Comparison of ENCODE assay signal across 8 cellular contexts in genomic region chr13:37869756-37870488, GRCh38. TPM values are rescaled to one million over a fixed set of nuclear protein-coding genes. Genes with fewer than 3 reads are reported as not detected.
DNase-seq lines count a peak whose midpoint lies in the region; ATAC-seq and TF ChIP-seq lines count a peak whose summit lies in the region.

TSS of gene TRPC4 (minus strand) at chr13:37869772. CDS start at chr13:37783333, 86,439 bp downstream.

- H3K4me1 ChIP-seq in left ventricle myocardium inferior: peaks cover 36% of the 10 kb centered on the region
- peaks cover 7% of the 10 kb centered on the region for H3K4me1 ChIP-seq in prostate gland (replicated peaks)

- WGBS in prostate gland: 2% methylated on average over 35 of the region's 43 CpGs

- no peak for ATAC-seq in activated naive CD8-positive, alpha-beta T cell treated with anti-CD3 and anti-CD28 coated beads, Interleukin-2, amount 50 U/mL, for 24 hours
- ATAC-seq in GM21786 (IDR thresholded peaks at IDR 0.05; ENCODE audit: unreplicated experiment): no peak

- no peak for TF ChIP-seq POLR2A in prostate gland (IDR thresholded peaks at IDR 0.05)

- no peak within 1 kb of the TSS for H3K27ac Mint-ChIP-seq in activated naive CD8-positive, alpha-beta T cell treated with anti-CD3 and anti-CD28 coated beads, Interleukin-2, amount 50 U/mL, for 24 hours

- H3K9me3 Mint-ChIP-seq in activated naive CD8-positive, alpha-beta T cell treated with anti-CD3 and anti-CD28 coated beads, Interleukin-2, amount 50 U/mL, for 24 hours: peaks cover 4% of the 10 kb centered on the region

- H3K27me3 ChIP-seq in left ventricle myocardium inferior (ENCODE audit: low read depth): peaks cover 31% of the 10 kb centered on the region
- no peaks in the 10 kb centered on the region for H3K27me3 ChIP-seq in prostate gland (replicated peaks; ENCODE audit: insufficient read depth)

- H3K27ac ChIP-seq in left ventricle myocardium inferior (replicated peaks): no peak within 1 kb of the TSS
- H3K27ac ChIP-seq in prostate gland: peak within 1 kb of the TSS; percentile 59 to 63

- H3K9me3 ChIP-seq in left ventricle myocardium inferior (replicated peaks) (no peaks in the 10 kb centered on the region), prostate gland (no peaks in the 10 kb centered on the region)

- H3K36me3 Mint-ChIP-seq in activated naive CD8-positive, alpha-beta T cell treated with anti-CD3 and anti-CD28 coated beads, Interleukin-2, amount 50 U/mL, for 24 hours (ENCODE audit: low read depth): no peaks in the 10 kb centered on the region

- peaks cover 34% of the 10 kb centered on the region for H3K27me3 Mint-ChIP-seq in activated naive CD8-positive, alpha-beta T cell treated with anti-CD3 and anti-CD28 coated beads, Interleukin-2, amount 50 U/mL, for 24 hours

- H3K4me3 Mint-ChIP-seq in activated naive CD8-positive, alpha-beta T cell treated with anti-CD3 and anti-CD28 coated beads, Interleukin-2, amount 50 U/mL, for 24 hours: no peak within 1 kb of the TSS

- intact Hi-C loops in left ventricle myocardium inferior (cut with micrococcal nuclease): no loop called here
- intact Hi-C loops in prostate gland (cut with DNase I): no loop called here

- H3K36me3 ChIP-seq in left ventricle myocardium inferior (no peaks in the 10 kb centered on the region), prostate gland (no peaks in the 10 kb centered on the region)

- no peaks in the 10 kb centered on the region for H3K4me1 Mint-ChIP-seq in activated naive CD8-positive, alpha-beta T cell treated with anti-CD3 and anti-CD28 coated beads, Interleukin-2, amount 50 U/mL, for 24 hours

- H3K4me3 ChIP-seq in left ventricle myocardium inferior: peak within 1 kb of the TSS; percentile 73
- peak within 1 kb of the TSS; percentile 35 to 46 for H3K4me3 ChIP-seq in prostate gland

- DNase-seq in DMS153 (lab: John Stamatoyannopoulos, UW) (peak; percentile 57), M059J (ENCODE audit: low read depth) (peak; percentile 90), left ventricle myocardium inferior (peak; percentile 40), prostate gland (ENCODE audit: low spot score) (peak; percentile 25), GM20000 (ENCODE audit: low spot score) (no peak), GDM1 (lab: John Stamatoyannopoulos, UW) (no peak)
- peak; percentile 3 for DNase-seq in activated naive CD8-positive, alpha-beta T cell treated with anti-CD3 and anti-CD28 coated beads, Interleukin-2, amount 50 U/mL, for 24 hours

- peak; percentile 62 for TF ChIP-seq CTCF in left ventricle myocardium inferior (IDR thresholded peaks at IDR 0.05; ENCODE audit: borderline replicate concordance)
- TF ChIP-seq CTCF in prostate gland (IDR thresholded peaks at IDR 0.05): peak in 3 of 4 experiments; percentile 20 to 51 (median 46)
- no peak for TF ChIP-seq CTCF in GM20000 (IDR thresholded peaks at IDR 0.05; ENCODE audit: extremely low read depth, missing control alignments)

RNA-seq across cellular contexts. Expression of gene TRPC4, which starts in this region (rescaled TPM):
- total RNA-seq in M059J (2014; rRNA removed; shearing (Covaris generic)): 5.4 and 9.8 TPM in 2 replicates
- total RNA-seq in left ventricle myocardium inferior (0.19 TPM), prostate gland (1 to 10 TPM; 2.4 to 4.0 TPM)

Comparison
In these comparisons a context has a peak if more than half of its experiments do, and no peak if none do; other contexts are left out.
1. Peak in DNase-seq and H3K4me3 ChIP-seq in left ventricle myocardium inferior; RNA of the gene not detected or under 1 TPM.
2. DNase-seq: peak in DMS153 (single experiment), M059J (single experiment), activated naive CD8-positive, alpha-beta T cell treated with anti-CD3 and anti-CD28 coated beads, Interleukin-2, amount 50 U/mL, for 24 hours (single experiment) and prostate gland (single experiment); none in GM20000 (single experiment) and GDM1 (single experiment).